In genomic region chr3:44050867-44051266, GRCh38 we compare ENCODE assay signal across 22 cellular contexts.
DNase-seq lines count a peak whose midpoint lies in the region; ATAC-seq and TF ChIP-seq lines count a peak whose summit lies in the region.
"Had no signal": no experiment of that assay in that cellular context is flagged by ENCODE, and none has a peak within 500 bp of the region (broad histone marks: within the 10 kb centered on the region; RNA-seq: fewer than 3 reads in every experiment).

No MANE protein-coding gene starts in this region.

- POLR2A ChIA-PET in activated CD4-positive, alpha-beta T cell treated with anti-CD3 and anti-CD28 coated beads, Interleukin-2, amount 10 ng/mL, durations not matched to agents 7 days and 5 days (lab: Charles Lee), result no interaction called here

- no peaks in the 10 kb centered on the region for H3K9me3 ChIP-seq in endodermal cell (ENCODE audit: control insufficient read depth, low read length)
- H3K9me3 ChIP-seq: A549; BLaER1 treated with 17β-estradiol and CSF1 and Interleukin-3, amounts not matched to agents 10 nM and 100 nM had no signal

- H3K36me3 Mint-ChIP-seq in activated CD4-positive, alpha-beta T cell treated with anti-CD3 and anti-CD28 coated beads, Interleukin-2, amount 10 ng/mL, durations not matched to agents 7 days and 5 days (ENCODE audit: low read depth), result no peaks in the 10 kb centered on the region
- no peaks in the 10 kb centered on the region for H3K36me3 Mint-ChIP-seq in endodermal cell (ENCODE audit: low read depth)
- no peaks in the 10 kb centered on the region for H3K36me3 Mint-ChIP-seq in stimulated activated naive B cell treated with anti-CD40 and anti-IgM and Interleukin-4, amounts not matched to agents 10 μg/mL and 1 μg/mL and 100 μg/mL, for 72 hours
- H3K36me3 Mint-ChIP-seq: CD4-positive, alpha-beta memory T cell; CD4-positive, CD25-positive, alpha-beta regulatory T cell had no signal

- no peaks in the 10 kb centered on the region for H3K9me3 Mint-ChIP-seq in activated CD4-positive, alpha-beta T cell treated with anti-CD3 and anti-CD28 coated beads, Interleukin-2, amount 10 ng/mL, durations not matched to agents 7 days and 5 days
- no peaks in the 10 kb centered on the region for H3K9me3 Mint-ChIP-seq in endodermal cell
- no peaks in the 10 kb centered on the region for H3K9me3 Mint-ChIP-seq in stimulated activated naive B cell treated with anti-CD40 and anti-IgM and Interleukin-4, amounts not matched to agents 10 μg/mL and 1 μg/mL and 100 μg/mL, for 72 hours
- H3K9me3 Mint-ChIP-seq: CD4-positive, alpha-beta memory T cell; CD4-positive, CD25-positive, alpha-beta regulatory T cell; CD8-positive, alpha-beta memory T cell had no signal

- WGBS in endodermal cell (ENCODE audit: insufficient coverage in 1 of 2, insufficient read length in 1 of 2), 2 experiments, result 85 to 93% methylated on average over 3 of the region's 3 CpGs

- H3K9ac ChIP-seq in endodermal cell (ENCODE audit: extremely low read depth, low read length, poor library complexity, severe bottlenecking), result no peak overlapping the region
- H3K9ac ChIP-seq: BLaER1 treated with 17β-estradiol and CSF1 and Interleukin-3, amounts not matched to agents 10 nM and 100 nM had no signal

- H3K4me1 Mint-ChIP-seq in activated CD4-positive, alpha-beta T cell treated with anti-CD3 and anti-CD28 coated beads, Interleukin-2, amount 10 ng/mL, durations not matched to agents 7 days and 5 days, result no peaks in the 10 kb centered on the region
- H3K4me1 Mint-ChIP-seq in endodermal cell, result peaks cover 5% of the 10 kb centered on the region
- peaks cover 19 to 25% of the 10 kb centered on the region in 2 donors for H3K4me1 Mint-ChIP-seq in stimulated activated naive B cell treated with anti-CD40 and anti-IgM and Interleukin-4, amounts not matched to agents 10 μg/mL and 1 μg/mL and 100 μg/mL, for 72 hours
- H3K4me1 Mint-ChIP-seq: CD4-positive, alpha-beta memory T cell; CD4-positive, CD25-positive, alpha-beta regulatory T cell; CD8-positive, alpha-beta memory T cell had no signal

- no peak overlapping the region for H3K4me3 Mint-ChIP-seq in activated CD4-positive, alpha-beta T cell treated with anti-CD3 and anti-CD28 coated beads, Interleukin-2, amount 10 ng/mL, durations not matched to agents 7 days and 5 days
- H3K4me3 Mint-ChIP-seq in endodermal cell, result no peak overlapping the region
- no peak overlapping the region for H3K4me3 Mint-ChIP-seq in stimulated activated naive B cell treated with anti-CD40 and anti-IgM and Interleukin-4, amounts not matched to agents 10 μg/mL and 1 μg/mL and 100 μg/mL, for 72 hours
- H3K4me3 Mint-ChIP-seq: B cell; CD4-positive, alpha-beta memory T cell; CD4-positive, CD25-positive, alpha-beta regulatory T cell; CD8-positive, alpha-beta memory T cell had no signal

- no peak for DNase-seq in activated CD4-positive, alpha-beta T cell treated with anti-CD3 and anti-CD28 coated beads, Interleukin-2, amount 10 ng/mL, durations not matched to agents 7 days and 5 days
- no peak for DNase-seq in activated CD4-positive, alpha-beta T cell treated with anti-CD3 and anti-CD28 coated beads, Interleukin-2, amount 50 U/mL, for 1 hour
- DNase-seq in endodermal cell (peak; percentile 17), CD1c-positive myeloid dendritic cell (ENCODE audit: extremely low spot score) (no peak)
- no peak for DNase-seq in stimulated activated naive B cell treated with anti-CD40 and anti-IgM and Interleukin-4, amounts not matched to agents 10 μg/mL and 1 μg/mL and 100 μg/mL, for 72 hours
- no peak for DNase-seq in activated naive CD4-positive, alpha-beta T cell treated with Interleukin-2 at 50 U/mL for 16 hours
- DNase-seq: AML-193; CD4-positive, alpha-beta memory T cell; CD4-positive, CD25-positive, alpha-beta regulatory T cell; CD8-positive, alpha-beta memory T cell; COR-L47; DMS 273 treated with DMSO at 0.1 percent for 48 hours; DMS153; DMS53; DMS79 treated with DMSO at 0.1 percent for 48 hours; GF-D8 had no signal

- H3K27ac Mint-ChIP-seq in activated CD4-positive, alpha-beta T cell treated with anti-CD3 and anti-CD28 coated beads, Interleukin-2, amount 10 ng/mL, durations not matched to agents 7 days and 5 days, result peak overlapping the region; percentile 27
- H3K27ac Mint-ChIP-seq in endodermal cell, result no peak overlapping the region
- peak overlapping the region; percentile 47 for H3K27ac Mint-ChIP-seq in stimulated activated naive B cell treated with anti-CD40 and anti-IgM and Interleukin-4, amounts not matched to agents 10 μg/mL and 1 μg/mL and 100 μg/mL, for 72 hours
- H3K27ac Mint-ChIP-seq: B cell; CD4-positive, alpha-beta memory T cell; CD4-positive, CD25-positive, alpha-beta regulatory T cell had no signal

- CTCF ChIA-PET in activated CD4-positive, alpha-beta T cell treated with anti-CD3 and anti-CD28 coated beads, Interleukin-2, amount 10 ng/mL, durations not matched to agents 7 days and 5 days (lab: Charles Lee), result no interaction called here

- no peak overlapping the region for H3K27ac ChIP-seq in endodermal cell (ENCODE audit: low read depth, low read length)
- H3K27ac ChIP-seq: 22Rv1; A549; BLaER1 treated with 17β-estradiol and CSF1 and Interleukin-3, amounts not matched to agents 10 nM and 100 nM; C4-2B had no signal

- H3K4me1 ChIP-seq in endodermal cell (ENCODE audit: control insufficient read depth, insufficient read depth, low read length), result no peaks in the 10 kb centered on the region

- H3K36me3 ChIP-seq in endodermal cell (ENCODE audit: control insufficient read depth, insufficient read depth, low read length), result no peaks in the 10 kb centered on the region
- H3K36me3 ChIP-seq: BLaER1 treated with 17β-estradiol and CSF1 and Interleukin-3, amounts not matched to agents 10 nM and 100 nM had no signal

- no peak for ATAC-seq in stimulated activated naive B cell treated with anti-CD40 and anti-IgM and Interleukin-4, amounts not matched to agents 10 μg/mL and 1 μg/mL and 100 μg/mL, for 72 hours (replicated peaks)
- ATAC-seq in GM19455 (IDR thresholded peaks at IDR 0.05; ENCODE audit: unreplicated experiment), result no peak
- ATAC-seq: A549 had no signal

- H3K27me3 ChIP-seq in endodermal cell (ENCODE audit: control insufficient read depth, insufficient read depth, low read length, poor library complexity, severe bottlenecking), result no peaks in the 10 kb centered on the region
- H3K27me3 ChIP-seq: BLaER1 treated with 17β-estradiol and CSF1 and Interleukin-3, amounts not matched to agents 10 nM and 100 nM had no signal

- TF ChIP-seq CTCF in endodermal cell (conservative IDR thresholded peaks at IDR 0.05), result no peak

- no peak overlapping the region for H3K4me3 ChIP-seq in endodermal cell (ENCODE audit: low read length)
- H3K4me3 ChIP-seq: A549; BLaER1 treated with 17β-estradiol and CSF1 and Interleukin-3, amounts not matched to agents 10 nM and 100 nM had no signal

- peaks cover 9% of the 10 kb centered on the region for H3K27me3 Mint-ChIP-seq in activated CD4-positive, alpha-beta T cell treated with anti-CD3 and anti-CD28 coated beads, Interleukin-2, amount 10 ng/mL, durations not matched to agents 7 days and 5 days
- no peaks in the 10 kb centered on the region for H3K27me3 Mint-ChIP-seq in endodermal cell (ENCODE audit: insufficient read depth)
- H3K27me3 Mint-ChIP-seq in stimulated activated naive B cell treated with anti-CD40 and anti-IgM and Interleukin-4, amounts not matched to agents 10 μg/mL and 1 μg/mL and 100 μg/mL, for 72 hours, result peaks cover 11 to 17% of the 10 kb centered on the region in 2 donors
- H3K27me3 Mint-ChIP-seq: B cell had no signal
